ENCODE assay signal across 1 cellular context in the genomic region with DNA sequence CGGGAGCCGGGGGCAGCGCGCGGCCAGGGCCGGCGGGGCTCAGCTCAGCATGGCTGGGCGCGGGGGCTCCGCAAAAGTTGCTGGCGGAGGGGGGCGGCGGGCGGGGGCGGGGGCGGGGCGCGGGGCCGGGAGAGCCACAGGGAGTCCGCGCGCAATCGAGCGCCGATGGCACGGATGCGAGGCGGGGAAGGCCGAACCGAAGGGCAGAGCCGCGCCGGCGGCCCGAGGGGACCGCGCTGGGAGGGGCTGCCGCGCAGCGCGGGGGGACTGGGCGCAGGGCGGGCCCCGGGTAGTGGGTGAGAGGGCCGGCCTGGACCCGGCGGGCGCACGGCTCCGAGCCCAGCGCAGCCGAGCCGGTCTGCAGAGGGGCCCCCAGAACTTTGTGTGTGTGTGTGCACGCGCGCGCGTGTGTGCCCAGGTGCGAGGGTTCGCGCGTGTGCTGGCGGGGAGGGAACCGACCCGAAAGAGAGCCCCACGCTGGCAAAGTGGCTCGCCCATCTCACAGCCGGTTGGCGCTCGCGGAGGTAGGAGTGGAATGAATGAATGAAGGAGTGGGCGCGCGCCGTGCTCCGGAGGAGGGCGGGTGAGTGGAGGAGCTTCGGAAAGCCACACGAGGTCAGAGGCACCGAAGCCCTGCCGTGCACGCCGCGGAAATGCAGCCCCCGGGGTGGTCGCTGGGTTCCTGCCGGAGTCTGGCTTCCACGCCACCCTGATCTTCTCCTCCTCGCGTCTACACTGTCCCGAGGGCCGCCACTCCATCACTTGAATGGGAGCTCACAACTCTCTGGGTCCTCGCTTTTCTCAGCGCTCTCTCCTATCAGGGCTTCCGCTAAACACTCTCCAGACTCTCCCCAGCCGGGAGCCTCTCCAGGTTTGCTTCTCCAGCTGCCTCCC.
TF ChIP-seq lines count a peak whose summit lies in the region.

A gene (minus strand): TSS at position 51 of the 894 bp plus-strand sequence. CDS start 375 bp downstream, outside the sequence.

TF ChIP-seq in Ishikawa, 13 proteins besides CTCF, POLR2A, EP300 and RAD21 (continued from another document):
- TF ChIP-seq, protein P1, sequence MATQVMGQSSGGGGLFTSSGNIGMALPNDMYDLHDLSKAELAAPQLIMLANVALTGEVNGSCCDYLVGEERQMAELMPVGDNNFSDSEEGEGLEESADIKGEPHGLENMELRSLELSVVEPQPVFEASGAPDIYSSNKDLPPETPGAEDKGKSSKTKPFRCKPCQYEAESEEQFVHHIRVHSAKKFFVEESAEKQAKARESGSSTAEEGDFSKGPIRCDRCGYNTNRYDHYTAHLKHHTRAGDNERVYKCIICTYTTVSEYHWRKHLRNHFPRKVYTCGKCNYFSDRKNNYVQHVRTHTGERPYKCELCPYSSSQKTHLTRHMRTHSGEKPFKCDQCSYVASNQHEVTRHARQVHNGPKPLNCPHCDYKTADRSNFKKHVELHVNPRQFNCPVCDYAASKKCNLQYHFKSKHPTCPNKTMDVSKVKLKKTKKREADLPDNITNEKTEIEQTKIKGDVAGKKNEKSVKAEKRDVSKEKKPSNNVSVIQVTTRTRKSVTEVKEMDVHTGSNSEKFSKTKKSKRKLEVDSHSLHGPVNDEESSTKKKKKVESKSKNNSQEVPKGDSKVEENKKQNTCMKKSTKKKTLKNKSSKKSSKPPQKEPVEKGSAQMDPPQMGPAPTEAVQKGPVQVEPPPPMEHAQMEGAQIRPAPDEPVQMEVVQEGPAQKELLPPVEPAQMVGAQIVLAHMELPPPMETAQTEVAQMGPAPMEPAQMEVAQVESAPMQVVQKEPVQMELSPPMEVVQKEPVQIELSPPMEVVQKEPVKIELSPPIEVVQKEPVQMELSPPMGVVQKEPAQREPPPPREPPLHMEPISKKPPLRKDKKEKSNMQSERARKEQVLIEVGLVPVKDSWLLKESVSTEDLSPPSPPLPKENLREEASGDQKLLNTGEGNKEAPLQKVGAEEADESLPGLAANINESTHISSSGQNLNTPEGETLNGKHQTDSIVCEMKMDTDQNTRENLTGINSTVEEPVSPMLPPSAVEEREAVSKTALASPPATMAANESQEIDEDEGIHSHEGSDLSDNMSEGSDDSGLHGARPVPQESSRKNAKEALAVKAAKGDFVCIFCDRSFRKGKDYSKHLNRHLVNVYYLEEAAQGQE (IDR thresholded peaks at IDR 0.05; ENCODE audit: low read depth) = no peak
- TF ChIP-seq, protein P2, sequence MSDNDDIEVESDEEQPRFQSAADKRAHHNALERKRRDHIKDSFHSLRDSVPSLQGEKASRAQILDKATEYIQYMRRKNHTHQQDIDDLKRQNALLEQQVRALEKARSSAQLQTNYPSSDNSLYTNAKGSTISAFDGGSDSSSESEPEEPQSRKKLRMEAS (IDR thresholded peaks at IDR 0.05) = peak; percentile 93
- no peak for TF ChIP-seq TEAD4 (IDR thresholded peaks at IDR 0.05)
TF ChIP-seq in Ishikawa: peak in this region for 3.
